In genomic region chr1:115409097-115409852, GRCh38 we compare ENCODE assay signal across 28 cellular contexts.
A peak's percentile ranks its signal among the peaks of the same experiment; 100 is the strongest.
DNase-seq lines count a peak whose midpoint lies in the region; ATAC-seq and TF ChIP-seq lines count a peak whose summit lies in the region.
"Had no signal": no experiment of that assay in that cellular context is flagged by ENCODE, and none has a peak within 500 bp of the region (broad histone marks: within the 10 kb centered on the region; RNA-seq: fewer than 3 reads in every experiment).

No MANE protein-coding gene starts in this region.

- no peaks in the 10 kb centered on the region for H4K20me1 ChIP-seq in hepatocyte (ENCODE audit: insufficient read depth, poor library complexity, severe bottlenecking)

- WGBS in hepatocyte (ENCODE audit: low lambda C conversion rate, missing lambda C conversion rate), result 48% methylated on average over 5 of the region's 5 CpGs

- peak overlapping the region; percentile 13 for H2AFZ ChIP-seq in hepatocyte

- H3K9me3 ChIP-seq in hepatocyte (ENCODE audit: low read depth), result no peaks in the 10 kb centered on the region
- H3K9me3 ChIP-seq: Caco-2 had no signal

- no peaks in the 10 kb centered on the region for H3K36me3 ChIP-seq in hepatocyte (replicated peaks; ENCODE audit: insufficient read depth, low read depth)
- H3K36me3 ChIP-seq: tibial nerve had no signal

- ATAC-seq in HG03175 (IDR thresholded peaks at IDR 0.05; ENCODE audit: unreplicated experiment), result no peak
- ATAC-seq: activated CD4-positive, CD25-positive, alpha-beta regulatory T cell treated with anti-CD3 and anti-CD28 coated beads, Interleukin-2, amount 50 U/mL, for 24 hours; activated CD8-positive, alpha-beta memory T cell treated with anti-CD3 and anti-CD28 coated beads, Interleukin-2, amount 10 ng/mL, durations not matched to agents 7 days and 5 days; activated naive CD8-positive, alpha-beta T cell treated with anti-CD3 and anti-CD28 coated beads, Interleukin-2, amount 50 U/mL, for 24 hours; foreskin keratinocyte had no signal

- H3K4me1 ChIP-seq in hepatocyte (ENCODE audit: insufficient read depth), result peaks cover 6% of the 10 kb centered on the region
- H3K4me1 ChIP-seq: Caco-2, foreskin keratinocyte had no signal

- no peaks in the 10 kb centered on the region for H3K79me2 ChIP-seq in hepatocyte

- H3K27me3 ChIP-seq in hepatocyte, result no peaks in the 10 kb centered on the region
- H3K27me3 ChIP-seq: foreskin keratinocyte, tibial nerve had no signal

- DNase-seq in NCI-H2227 (lab: John Stamatoyannopoulos, UW; ENCODE audit: unreplicated experiment) (peak; percentile 8), NCI-H2227 treated with DMSO at 0.1 percent for 48 hours (lab: John Stamatoyannopoulos, UW) (no peak), fibroblast of villous mesenchyme (ENCODE audit: low read depth) (peak; percentile 57), hepatocyte (ENCODE audit: low spot score) (no peak), NCI-H526 (lab: John Stamatoyannopoulos, UW) (no peak), HCEC 1CT (no peak), activated gamma-delta T cell treated with Interleukin-2 at 50 U/mL for 16 hours (no peak)
- DNase-seq: activated CD4-positive, alpha-beta T cell treated with anti-CD3 and anti-CD28 coated beads, Interleukin-2, amount 50 U/mL, for 4 hours; activated CD8-positive, alpha-beta memory T cell treated with anti-CD3 and anti-CD28 coated beads, Interleukin-2, amount 10 ng/mL, durations not matched to agents 7 days and 5 days; activated naive CD4-positive, alpha-beta T cell; activated naive CD8-positive, alpha-beta T cell treated with anti-CD3 and anti-CD28 coated beads, Interleukin-2, amount 50 U/mL, for 24 hours; activated T-cell treated with anti-CD3 and anti-CD28 coated beads, Interleukin-2, amount 50 U/mL, for 48 hours; Caco-2; caudate nucleus; DMS53; foreskin keratinocyte; kidney glomerular epithelial cell; NCI-H1436; NCI-H2107; NCI-H446 treated with DMSO at 0.1 percent for 48 hours; nephron progenitor cell; stimulated activated CD4-positive, alpha-beta T cell treated with anti-CD3 and anti-CD28 coated beads, Interleukin-12 subunit alpha, Interleukin-12 subunit beta, amount 100 ng/mL, for 4 hours; stimulated activated CD4-positive, alpha-beta T cell treated with anti-CD3 and anti-CD28 coated beads, Interleukin-4, amount 100 ng/mL, for 1 hour; T-helper 2 cell had no signal

- H3K4me3 ChIP-seq in fibroblast of villous mesenchyme (ENCODE audit: low read depth, low read length) (no peak overlapping the region), hepatocyte (no peak overlapping the region)
- H3K4me3 ChIP-seq: tibial nerve had no signal

- H3K4me2 ChIP-seq in hepatocyte, result no peak overlapping the region

- TF ChIP-seq CTCF in fibroblast of villous mesenchyme (IDR thresholded peaks at IDR 0.05; ENCODE audit: insufficient read depth, low read depth, low read length) (no peak), hepatocyte (IDR thresholded peaks at IDR 0.05; ENCODE audit: poor library complexity) (no peak)

- H3K27ac ChIP-seq in hepatocyte, result no peak overlapping the region
- H3K27ac ChIP-seq: 22Rv1, foreskin keratinocyte had no signal

- H3K9me2 ChIP-seq in hepatocyte (replicated peaks; ENCODE audit: insufficient read depth), result no peaks in the 10 kb centered on the region

Comparison
In these comparisons a context has a peak if more than half of its experiments do, and no peak if none do; other contexts are left out.
1. DNase-seq: peak in NCI-H2227 (single experiment) and fibroblast of villous mesenchyme (single experiment); none in NCI-H2227 treated with DMSO at 0.1 percent for 48 hours (single experiment), hepatocyte (single experiment), NCI-H526 (0 of 2), HCEC 1CT (single experiment) and activated gamma-delta T cell treated with Interleukin-2 at 50 U/mL for 16 hours (single experiment).